In the genomic region with DNA sequence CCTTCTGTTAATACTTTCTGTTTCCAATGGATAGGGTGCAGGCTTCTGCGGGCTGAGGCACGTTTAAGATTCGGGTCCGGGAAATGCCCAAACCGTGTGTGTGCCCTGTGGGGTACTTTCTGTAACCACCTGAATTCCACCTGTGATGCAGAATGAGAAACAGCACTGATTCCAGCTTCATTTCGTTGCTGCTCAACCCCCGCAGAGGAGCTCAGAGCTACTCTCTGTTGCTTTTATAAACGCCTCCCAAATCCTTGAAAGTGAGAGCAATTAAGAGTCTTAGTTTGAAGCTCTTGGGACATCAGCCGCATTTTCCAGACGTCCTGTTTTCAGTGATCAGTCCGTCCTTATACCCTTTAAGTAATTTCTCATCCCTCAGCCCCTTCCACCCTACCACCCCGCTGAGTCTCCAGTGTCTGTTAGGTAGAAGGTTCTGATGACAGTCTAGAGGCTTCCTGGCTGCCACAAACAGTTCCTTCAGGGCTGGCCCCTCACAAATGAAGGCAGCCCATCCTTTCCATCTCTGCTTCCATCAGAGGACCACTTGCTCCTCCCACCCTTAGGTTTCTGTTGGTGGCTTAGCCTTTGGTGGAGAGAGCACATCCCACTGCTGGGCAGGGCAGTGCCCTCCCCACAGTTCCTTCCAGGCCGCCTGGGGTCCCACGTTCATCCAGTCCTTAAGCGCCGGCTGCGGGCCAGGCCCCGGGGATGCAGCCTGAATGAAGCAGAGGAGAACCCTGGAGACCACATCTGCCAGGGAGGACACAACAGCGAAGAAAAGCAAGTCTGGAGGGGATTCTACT, we compare ENCODE assay signal across 1 cellular context.
TF ChIP-seq lines count a peak whose summit lies in the region.

No MANE protein-coding gene starts in this region.

TF ChIP-seq in GM12878, 131 proteins besides CTCF, POLR2A, EP300 and RAD21:
- TF ChIP-seq, protein P1, sequence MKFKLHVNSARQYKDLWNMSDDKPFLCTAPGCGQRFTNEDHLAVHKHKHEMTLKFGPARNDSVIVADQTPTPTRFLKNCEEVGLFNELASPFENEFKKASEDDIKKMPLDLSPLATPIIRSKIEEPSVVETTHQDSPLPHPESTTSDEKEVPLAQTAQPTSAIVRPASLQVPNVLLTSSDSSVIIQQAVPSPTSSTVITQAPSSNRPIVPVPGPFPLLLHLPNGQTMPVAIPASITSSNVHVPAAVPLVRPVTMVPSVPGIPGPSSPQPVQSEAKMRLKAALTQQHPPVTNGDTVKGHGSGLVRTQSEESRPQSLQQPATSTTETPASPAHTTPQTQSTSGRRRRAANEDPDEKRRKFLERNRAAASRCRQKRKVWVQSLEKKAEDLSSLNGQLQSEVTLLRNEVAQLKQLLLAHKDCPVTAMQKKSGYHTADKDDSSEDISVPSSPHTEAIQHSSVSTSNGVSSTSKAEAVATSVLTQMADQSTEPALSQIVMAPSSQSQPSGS (IDR thresholded peaks at IDR 0.05; ENCODE audit: low read length), result no peak
TF ChIP-seq in GM12878: peak in this region for 0.
